9 cellular contexts compared by ENCODE assay signal in the genomic region with DNA sequence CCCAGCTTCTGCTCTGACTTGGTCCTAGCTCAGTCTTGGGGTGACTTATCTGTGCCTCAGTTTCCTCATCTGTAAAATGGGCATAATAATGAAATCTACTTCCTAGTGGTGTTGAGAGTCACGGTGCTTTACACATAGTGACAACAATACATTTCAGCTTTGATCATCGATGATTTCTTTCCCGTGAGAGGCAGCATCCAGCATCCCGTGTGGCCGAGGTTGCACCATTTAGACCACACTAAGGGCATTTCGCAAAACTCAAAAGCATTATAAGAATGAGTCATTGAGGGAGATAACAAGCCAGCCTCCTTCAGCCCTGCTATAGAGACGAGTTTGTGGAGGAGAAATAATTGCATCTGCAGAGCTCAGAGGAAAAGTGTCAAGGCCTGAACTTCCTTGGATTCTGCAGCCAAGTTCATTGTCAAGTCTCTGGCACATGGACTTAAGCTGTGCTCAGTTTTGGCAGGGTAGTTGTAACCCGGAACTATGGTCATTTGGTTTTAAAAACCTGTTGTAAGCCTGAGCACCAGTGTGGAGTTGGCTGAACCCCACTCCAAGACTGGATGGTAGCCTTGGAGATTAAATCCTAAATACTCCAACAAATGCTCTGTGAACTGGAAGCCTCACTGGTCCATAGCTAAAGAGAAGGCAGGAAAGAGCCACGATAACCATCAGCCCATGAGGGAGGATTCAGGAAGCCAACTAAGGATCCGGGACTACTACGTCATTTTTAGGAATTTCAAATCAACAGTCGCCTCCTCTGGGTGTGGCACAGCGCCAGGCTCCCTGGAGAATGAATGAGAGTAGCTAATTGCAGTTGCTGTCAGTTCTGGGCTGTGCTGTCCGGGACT.
DNase-seq lines count a peak whose midpoint lies in the region; ATAC-seq, FAIRE-seq and TF ChIP-seq lines count a peak whose summit lies in the region.
"Had no signal": no experiment of that assay in that cellular context is flagged by ENCODE, and none has a peak within 500 bp of the region (broad histone marks: within the 10 kb centered on the region; RNA-seq: fewer than 3 reads in every experiment).

No MANE protein-coding gene starts in this region.

- no peak overlapping the region for H3K4me3 ChIP-seq in astrocyte of the spinal cord (ENCODE audit: low read depth, low read length)
- no peak overlapping the region for H3K4me3 ChIP-seq in kidney (ENCODE audit: low read length in 2 of 2)
- no peak overlapping the region for H3K4me3 ChIP-seq in tibial artery

- H3K27me3 ChIP-seq in tibial artery = no peaks in the 10 kb centered on the region

- H3K36me3 ChIP-seq in kidney (ENCODE audit: control insufficient read depth in 1 of 2, insufficient read depth in 2 of 2, low read length in 2 of 2) = no peaks in the 10 kb centered on the region
- no peaks in the 10 kb centered on the region for H3K36me3 ChIP-seq in tibial artery

- no peak for ATAC-seq in GM18909 (IDR thresholded peaks at IDR 0.05; ENCODE audit: poor library complexity, unreplicated experiment)

- FAIRE-seq in kidney (lab: Jason Lieb, UNC) = no peak

- H3K27ac ChIP-seq in kidney (ENCODE audit: low read depth in 2 of 2, low read length in 2 of 2) (peak overlapping the region; percentile 75 to 95), tibial artery (peak overlapping the region; percentile 39 to 46)
- H3K27ac ChIP-seq: C4-2B had no signal

- H3K4me1 ChIP-seq in kidney (ENCODE audit: control insufficient read depth in 1 of 2, insufficient read depth in 1 of 2, low read depth in 1 of 2, low read length in 2 of 2) (peaks cover 0 to 18% of the 10 kb centered on the region in 2 donors), tibial artery (peaks cover 0 to 14% (median 6%) of the 10 kb centered on the region in 4 donors)

- no peak for TF ChIP-seq CTCF in astrocyte of the spinal cord (IDR thresholded peaks at IDR 0.05; ENCODE audit: low read depth, low read length)
- TF ChIP-seq CTCF in kidney (IDR thresholded peaks at IDR 0.05; ENCODE audit: borderline replicate concordance, extremely low read depth, insufficient read depth) = no peak
- no peak for TF ChIP-seq CTCF in tibial artery (IDR thresholded peaks at IDR 0.05)

- intact Hi-C loops in kidney (cut with DNase I) (no loop called here), tibial artery (cut with DNase I; ENCODE audit: low total_unique reads) (no loop called here)

- H3K9me3 ChIP-seq in kidney (ENCODE audit: control insufficient read depth in 1 of 2, low read length in 2 of 2) (no peaks in the 10 kb centered on the region), tibial artery (no peaks in the 10 kb centered on the region)

- in situ Hi-C loops in astrocyte of the spinal cord (cut with HindIII; ENCODE audit: low sequenced_read_pairs) = no loop called here

- H3K9ac ChIP-seq in kidney (ENCODE audit: low read length in 2 of 2) = no peak overlapping the region

- DNase-seq in activated effector memory CD4-positive, alpha-beta T cell treated with anti-CD3 and anti-CD28 coated beads, Interleukin-2, amount 50 U/mL, for 16 hours = peak; percentile 37
- no peak for DNase-seq in activated effector memory CD4-positive, alpha-beta T cell treated with Interleukin-2 at 50 U/mL for 16 hours
- DNase-seq in astrocyte of the spinal cord (ENCODE audit: low read depth, low spot score) = peak; percentile 91
- peak; percentile 95 for DNase-seq in kidney
- DNase-seq in tibial artery = peak; percentile 88 to 90
- DNase-seq in KG1 (lab: John Stamatoyannopoulos, UW) = no peak
- DNase-seq in activated CD8-positive, alpha-beta memory T cell treated with anti-CD3 and anti-CD28 coated beads, Interleukin-2, amount 50 U/mL, for 4 hours = no peak

Comparison
In these comparisons a context has a peak if more than half of its experiments do, and no peak if none do; other contexts are left out.
1. DNase-seq: peak in activated effector memory CD4-positive, alpha-beta T cell treated with anti-CD3 and anti-CD28 coated beads, Interleukin-2, amount 50 U/mL, for 16 hours (single experiment), astrocyte of the spinal cord (single experiment), kidney (single experiment) and tibial artery (2 of 2); none in activated effector memory CD4-positive, alpha-beta T cell treated with Interleukin-2 at 50 U/mL for 16 hours (single experiment), KG1 (single experiment) and activated CD8-positive, alpha-beta memory T cell treated with anti-CD3 and anti-CD28 coated beads, Interleukin-2, amount 50 U/mL, for 4 hours (single experiment).